In the genomic region with DNA sequence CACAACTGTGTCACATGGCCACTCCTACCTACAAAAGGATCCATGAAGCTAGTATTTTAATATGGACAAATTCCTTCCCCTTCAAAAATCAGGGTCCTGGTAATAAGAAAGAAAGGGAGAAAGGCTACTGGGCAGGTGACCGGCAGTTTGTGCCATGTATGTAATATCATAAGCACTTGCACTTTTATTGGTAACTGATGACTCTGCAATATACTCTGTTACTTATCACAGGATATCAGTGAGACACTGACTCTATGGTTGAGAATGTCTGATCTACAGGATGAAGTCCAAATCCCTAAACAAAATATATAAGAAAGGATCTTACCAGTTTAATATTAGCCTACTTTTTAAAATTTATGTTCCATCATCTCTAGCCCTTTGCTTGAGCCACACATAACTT, we compare ENCODE assay signal across 1 cellular context.
TF ChIP-seq lines count a peak whose summit lies in the region.

No MANE protein-coding gene starts in this region.

TF ChIP-seq in HepG2, 621 proteins besides CTCF, POLR2A, EP300 and RAD21 (continued from another document):
- TF ChIP-seq, protein P1, sequence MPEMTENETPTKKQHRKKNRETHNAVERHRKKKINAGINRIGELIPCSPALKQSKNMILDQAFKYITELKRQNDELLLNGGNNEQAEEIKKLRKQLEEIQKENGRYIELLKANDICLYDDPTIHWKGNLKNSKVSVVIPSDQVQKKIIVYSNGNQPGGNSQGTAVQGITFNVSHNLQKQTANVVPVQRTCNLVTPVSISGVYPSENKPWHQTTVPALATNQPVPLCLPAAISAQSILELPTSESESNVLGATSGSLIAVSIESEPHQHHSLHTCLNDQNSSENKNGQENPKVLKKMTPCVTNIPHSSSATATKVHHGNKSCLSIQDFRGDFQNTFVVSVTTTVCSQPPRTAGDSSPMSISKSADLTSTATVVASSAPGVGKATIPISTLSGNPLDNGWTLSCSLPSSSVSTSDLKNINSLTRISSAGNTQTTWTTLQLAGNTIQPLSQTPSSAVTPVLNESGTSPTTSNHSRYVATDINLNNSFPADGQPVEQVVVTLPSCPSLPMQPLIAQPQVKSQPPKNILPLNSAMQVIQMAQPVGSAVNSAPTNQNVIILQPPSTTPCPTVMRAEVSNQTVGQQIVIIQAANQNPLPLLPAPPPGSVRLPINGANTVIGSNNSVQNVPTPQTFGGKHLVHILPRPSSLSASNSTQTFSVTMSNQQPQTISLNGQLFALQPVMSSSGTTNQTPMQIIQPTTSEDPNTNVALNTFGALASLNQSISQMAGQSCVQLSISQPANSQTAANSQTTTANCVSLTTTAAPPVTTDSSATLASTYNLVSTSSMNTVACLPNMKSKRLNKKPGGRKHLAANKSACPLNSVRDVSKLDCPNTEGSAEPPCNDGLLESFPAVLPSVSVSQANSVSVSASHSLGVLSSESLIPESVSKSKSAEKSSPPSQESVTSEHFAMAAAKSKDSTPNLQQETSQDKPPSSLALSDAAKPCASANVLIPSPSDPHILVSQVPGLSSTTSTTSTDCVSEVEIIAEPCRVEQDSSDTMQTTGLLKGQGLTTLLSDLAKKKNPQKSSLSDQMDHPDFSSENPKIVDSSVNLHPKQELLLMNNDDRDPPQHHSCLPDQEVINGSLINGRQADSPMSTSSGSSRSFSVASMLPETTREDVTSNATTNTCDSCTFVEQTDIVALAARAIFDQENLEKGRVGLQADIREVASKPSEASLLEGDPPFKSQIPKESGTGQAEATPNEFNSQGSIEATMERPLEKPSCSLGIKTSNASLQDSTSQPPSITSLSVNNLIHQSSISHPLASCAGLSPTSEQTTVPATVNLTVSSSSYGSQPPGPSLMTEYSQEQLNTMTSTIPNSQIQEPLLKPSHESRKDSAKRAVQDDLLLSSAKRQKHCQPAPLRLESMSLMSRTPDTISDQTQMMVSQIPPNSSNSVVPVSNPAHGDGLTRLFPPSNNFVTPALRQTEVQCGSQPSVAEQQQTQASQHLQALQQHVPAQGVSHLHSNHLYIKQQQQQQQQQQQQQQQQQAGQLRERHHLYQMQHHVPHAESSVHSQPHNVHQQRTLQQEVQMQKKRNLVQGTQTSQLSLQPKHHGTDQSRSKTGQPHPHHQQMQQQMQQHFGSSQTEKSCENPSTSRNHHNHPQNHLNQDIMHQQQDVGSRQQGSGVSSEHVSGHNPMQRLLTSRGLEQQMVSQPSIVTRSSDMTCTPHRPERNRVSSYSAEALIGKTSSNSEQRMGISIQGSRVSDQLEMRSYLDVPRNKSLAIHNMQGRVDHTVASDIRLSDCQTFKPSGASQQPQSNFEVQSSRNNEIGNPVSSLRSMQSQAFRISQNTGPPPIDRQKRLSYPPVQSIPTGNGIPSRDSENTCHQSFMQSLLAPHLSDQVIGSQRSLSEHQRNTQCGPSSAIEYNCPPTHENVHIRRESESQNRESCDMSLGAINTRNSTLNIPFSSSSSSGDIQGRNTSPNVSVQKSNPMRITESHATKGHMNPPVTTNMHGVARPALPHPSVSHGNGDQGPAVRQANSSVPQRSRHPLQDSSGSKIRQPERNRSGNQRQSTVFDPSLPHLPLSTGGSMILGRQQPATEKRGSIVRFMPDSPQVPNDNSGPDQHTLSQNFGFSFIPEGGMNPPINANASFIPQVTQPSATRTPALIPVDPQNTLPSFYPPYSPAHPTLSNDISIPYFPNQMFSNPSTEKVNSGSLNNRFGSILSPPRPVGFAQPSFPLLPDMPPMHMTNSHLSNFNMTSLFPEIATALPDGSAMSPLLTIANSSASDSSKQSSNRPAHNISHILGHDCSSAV (CRISPR knock-in tag; IDR thresholded peaks at IDR 0.05; ENCODE audit: borderline replicate concordance) = no peak
- TF ChIP-seq NCOR1 (IDR thresholded peaks at IDR 0.05; ENCODE audit: borderline replicate concordance, low read length) = no peak
- no peak for TF ChIP-seq MED1 (CRISPR knock-in tag; IDR thresholded peaks at IDR 0.05)
